In the genomic region with DNA sequence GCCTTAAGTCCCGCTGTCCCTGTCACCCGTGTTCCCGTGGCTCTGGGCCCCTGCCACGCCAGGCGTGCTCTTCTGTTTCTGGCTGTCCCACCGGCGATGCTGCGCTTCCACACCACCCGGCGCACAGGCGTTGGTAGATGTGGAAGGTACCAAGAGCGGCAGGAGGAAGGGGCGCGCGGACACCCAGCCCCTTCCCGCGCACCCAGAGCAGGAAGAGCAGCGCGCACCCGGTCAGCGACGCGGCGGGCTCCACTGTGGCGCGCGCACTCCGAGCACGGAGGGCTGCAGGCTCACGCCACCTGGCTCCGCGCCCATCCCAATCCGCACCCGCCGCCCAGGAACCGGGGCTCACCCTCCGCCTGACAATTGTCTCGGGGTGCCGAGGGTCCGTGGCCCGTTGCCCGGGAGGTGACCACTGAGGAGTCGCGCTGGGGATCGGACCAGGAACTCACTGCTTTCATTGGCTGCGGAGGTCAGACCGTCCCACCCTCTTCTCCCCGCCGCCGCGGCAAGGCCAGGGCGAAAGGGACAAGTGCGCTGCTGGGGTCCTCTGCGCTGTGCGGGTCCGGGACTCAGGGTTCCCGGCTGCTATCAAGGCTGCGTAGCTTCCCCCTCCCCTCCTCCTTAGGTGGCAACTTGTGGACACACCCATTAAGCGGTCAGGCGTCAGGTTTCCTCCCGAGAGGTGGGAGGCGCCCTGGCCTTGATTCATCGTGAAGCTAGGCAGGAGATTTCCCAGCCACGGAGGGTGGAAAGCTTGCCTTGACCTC, we compare ENCODE assay signal across 8 cellular contexts.
DNase-seq lines count a peak whose midpoint lies in the region; ATAC-seq and TF ChIP-seq lines count a peak whose summit lies in the region.

No MANE protein-coding gene starts in this region.

- H3K4me3 ChIP-seq in CD4-positive, alpha-beta memory T cell (ENCODE audit: low read length in 2 of 2): peak overlapping the region; percentile 57 to 61
- H3K4me3 ChIP-seq in SJSA1 (peak overlapping the region; percentile 22), astrocyte of the spinal cord (ENCODE audit: low read depth, low read length) (peak overlapping the region; percentile 62), iPS-11a (ENCODE audit: low read depth, low read length) (peak overlapping the region; percentile 74), Karpas-422 (ENCODE audit: low read length) (no peak overlapping the region)

- peak; percentile 14; the same call in 1 of the 2 replicates for TF ChIP-seq EP300 in Ishikawa (IDR thresholded peaks at IDR 0.05; ENCODE audit: borderline replicate concordance)

- H3K4me2 ChIP-seq in Karpas-422 (ENCODE audit: low read depth, low read length, poor library complexity, severe bottlenecking): no peak overlapping the region

- H3K79me2 ChIP-seq in Karpas-422 (ENCODE audit: low read length): no peaks in the 10 kb centered on the region

- peak overlapping the region in 6 of 7 donors; percentile 15 to 85 (median 69) for H3K27ac Mint-ChIP-seq in CD4-positive, alpha-beta memory T cell

- TF ChIP-seq RAD21 in Ishikawa (IDR thresholded peaks at IDR 0.05; ENCODE audit: low read depth): no peak

- peaks cover 0 to 5% (median 0%) of the 10 kb centered on the region in 8 donors for H3K9me3 Mint-ChIP-seq in CD4-positive, alpha-beta memory T cell

- H3K27ac ChIP-seq in CD4-positive, alpha-beta memory T cell (ENCODE audit: low read depth, low read length): peak overlapping the region; percentile 26
- H3K27ac ChIP-seq in SJSA1 (no peak overlapping the region), Karpas-422 (ENCODE audit: low read length) (no peak overlapping the region)

- POLR2A ChIA-PET in CD4-positive, alpha-beta memory T cell (lab: Charles Lee; ENCODE audit: partially characterized antibody): interaction anchor here (0.6 to 1.0 kb wide), 2 partner anchors 122 to 1752 kb away, joined by 3 to 4 read pairs; partner anchors contain the start of gene ZNF92

- no peaks in the 10 kb centered on the region for H3K27me3 ChIP-seq in CD4-positive, alpha-beta memory T cell (ENCODE audit: insufficient read depth, low read length)
- 0 out of 2 replicates have a peak, but pooled peaks cover 4% of the 10 kb centered on the region for H3K27me3 ChIP-seq in SJSA1 (replicated peaks)
- no peaks in the 10 kb centered on the region for H3K27me3 ChIP-seq in Karpas-422 (ENCODE audit: low read length)

- peak; percentile 89 for ATAC-seq in GM19438 (IDR thresholded peaks at IDR 0.05; ENCODE audit: low read depth, unreplicated experiment)

- H3K4me3 Mint-ChIP-seq in CD4-positive, alpha-beta memory T cell: peak overlapping the region; percentile 83 to 91 (median 88)

- peak; percentile 28 to 64 (median 32) for DNase-seq in CD4-positive, alpha-beta memory T cell
- DNase-seq in SJSA1 (ENCODE audit: low read depth in 1 of 2, low spot score in 2 of 2): peak in 1 of 2 experiments; percentile 39
- peak; percentile 56 for DNase-seq in astrocyte of the spinal cord (ENCODE audit: low read depth, low spot score)
- DNase-seq in retina: peak; percentile 97
- no peak for DNase-seq in Karpas-422

- in situ Hi-C loops in astrocyte of the spinal cord (cut with HindIII; ENCODE audit: low sequenced_read_pairs): no loop called here

- H2AFZ ChIP-seq in Karpas-422 (ENCODE audit: low read length): no peak overlapping the region

- H3K9me2 ChIP-seq in Karpas-422 (replicated peaks; ENCODE audit: insufficient read depth, low read length): no peaks in the 10 kb centered on the region

- H3K36me3 ChIP-seq in CD4-positive, alpha-beta memory T cell (ENCODE audit: insufficient read depth, low read length): no peaks in the 10 kb centered on the region
- H3K36me3 ChIP-seq in SJSA1: no peaks in the 10 kb centered on the region
- H3K36me3 ChIP-seq in Karpas-422 (ENCODE audit: insufficient read depth, low read length): no peaks in the 10 kb centered on the region

- TF ChIP-seq CTCF in astrocyte of the spinal cord (IDR thresholded peaks at IDR 0.05; ENCODE audit: low read depth, low read length): no peak

- intact Hi-C loops in CD4-positive, alpha-beta memory T cell (cut with micrococcal nuclease): no loop called here

- H3K27me3 Mint-ChIP-seq in CD4-positive, alpha-beta memory T cell: peaks cover 3 to 9% of the 10 kb centered on the region in 2 donors

- peaks cover 0 to 1% of the 10 kb centered on the region in 2 donors for H3K36me3 Mint-ChIP-seq in CD4-positive, alpha-beta memory T cell

- H3K9me3 ChIP-seq in CD4-positive, alpha-beta memory T cell (ENCODE audit: control insufficient read depth in 1 of 2, low read length in 2 of 2): no peaks in the 10 kb centered on the region
- no peaks in the 10 kb centered on the region for H3K9me3 ChIP-seq in SJSA1 (replicated peaks)
- H3K9me3 ChIP-seq in Karpas-422 (ENCODE audit: low read length): no peaks in the 10 kb centered on the region

- CTCF ChIA-PET in CD4-positive, alpha-beta memory T cell (lab: Charles Lee; ENCODE audit: partially characterized antibody): interaction anchor here (1.0 to 1.2 kb wide), 2 partner anchors 20 to 56 kb away, joined by 3 to 4 read pairs; no protein-coding TSS in a partner anchor

- peaks cover 5% of the 10 kb centered on the region for H3K4me1 ChIP-seq in CD4-positive, alpha-beta memory T cell (ENCODE audit: insufficient read depth, low read length)
- no peaks in the 10 kb centered on the region for H3K4me1 ChIP-seq in SJSA1 (replicated peaks)
- H3K4me1 ChIP-seq in Karpas-422 (ENCODE audit: low read length): no peaks in the 10 kb centered on the region

- peaks cover 3 to 30% (median 12%) of the 10 kb centered on the region in 4 donors for H3K4me1 Mint-ChIP-seq in CD4-positive, alpha-beta memory T cell

- H3K9ac ChIP-seq in Karpas-422 (ENCODE audit: low read length): no peak overlapping the region

- H4K20me1 ChIP-seq in Karpas-422 (ENCODE audit: insufficient read depth, low read depth, low read length): no peaks in the 10 kb centered on the region

TF ChIP-seq in Ishikawa, 13 proteins besides CTCF, POLR2A, EP300 and RAD21:
- TF ChIP-seq, protein P1, sequence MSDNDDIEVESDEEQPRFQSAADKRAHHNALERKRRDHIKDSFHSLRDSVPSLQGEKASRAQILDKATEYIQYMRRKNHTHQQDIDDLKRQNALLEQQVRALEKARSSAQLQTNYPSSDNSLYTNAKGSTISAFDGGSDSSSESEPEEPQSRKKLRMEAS (IDR thresholded peaks at IDR 0.05): peak; percentile 59
- TF ChIP-seq YY1 (IDR thresholded peaks at IDR 0.05; ENCODE audit: low read depth) (no peak), ZBTB7A (IDR thresholded peaks at IDR 0.05; ENCODE audit: low read depth) (peak; percentile 92), NFIC (IDR thresholded peaks at IDR 0.05) (peak; percentile 60)
